ENCODE assay signal across 14 cellular contexts in genomic region chr16:68367440-68367839, GRCh38. TPM values are rescaled to one million over a fixed set of nuclear protein-coding genes. Genes with fewer than 3 reads are reported as not detected.
DNase-seq lines count a peak whose midpoint lies in the region; ATAC-seq and TF ChIP-seq lines count a peak whose summit lies in the region.
"Had no signal": no experiment of that assay in that cellular context is flagged by ENCODE, and none has a peak within 500 bp of the region (broad histone marks: within the 10 kb centered on the region; RNA-seq: fewer than 3 reads in every experiment).

No MANE protein-coding gene starts in this region.

- H3K4me3 ChIP-seq in WERI-Rb-1 (ENCODE audit: low read depth, low read length): no peak overlapping the region
- H3K4me3 ChIP-seq in A673 (ENCODE audit: low read depth, low read length, poor library complexity, severe bottlenecking): no peak overlapping the region

- peak overlapping the region; percentile 78 for H3K27ac Mint-ChIP-seq in nephron progenitor cell
- no peak overlapping the region for H3K27ac Mint-ChIP-seq in activated CD8-positive, alpha-beta T cell treated with anti-CD3 and anti-CD28 coated beads for 36 hours

- no peaks in the 10 kb centered on the region for H3K36me3 Mint-ChIP-seq in nephron progenitor cell (ENCODE audit: low read depth)
- H3K36me3 Mint-ChIP-seq in activated CD8-positive, alpha-beta T cell treated with anti-CD3 and anti-CD28 coated beads for 36 hours (ENCODE audit: low read depth): no peaks in the 10 kb centered on the region

- H3K4me1 ChIP-seq in A673 (ENCODE audit: insufficient read depth, low read length, poor library complexity, severe bottlenecking): peaks cover 9% of the 10 kb centered on the region

- TF ChIP-seq CTCF in WERI-Rb-1 (IDR thresholded peaks at IDR 0.05; ENCODE audit: low read depth, low read length) (no peak), nephron progenitor cell (IDR thresholded peaks at IDR 0.05) (no peak), A673 (conservative IDR thresholded peaks at IDR 0.05; ENCODE audit: low read depth, low read length) (no peak)
- no peak for TF ChIP-seq CTCF in activated CD8-positive, alpha-beta T cell treated with anti-CD3 and anti-CD28 coated beads for 36 hours (IDR thresholded peaks at IDR 0.05)

- DNase-seq in Right ventricle myocardium inferior (ENCODE audit: missing footprints) (peak; percentile 64), Right ventricle myocardium superior (no peak), WERI-Rb-1 (no peak), nephron progenitor cell (no peak), SW 1271 (lab: John Stamatoyannopoulos, UW) (no peak), cortex of kidney (lab: John Stamatoyannopoulos, UW) (no peak), A673 (ENCODE audit: low spot score) (no peak)
- DNase-seq in activated CD8-positive, alpha-beta T cell treated with anti-CD3 and anti-CD28 coated beads for 36 hours: no peak
- DNase-seq: NCI-H1436, NCI-H2029 treated with DMSO at 0.1 percent for 48 hours, NCI-H2171 treated with DMSO at 0.1 percent for 48 hours, NCI-H446 treated with DMSO at 0.1 percent for 48 hours had no signal

- peaks cover 76% of the 10 kb centered on the region for H3K4me1 Mint-ChIP-seq in nephron progenitor cell
- peaks cover 38% of the 10 kb centered on the region for H3K4me1 Mint-ChIP-seq in activated CD8-positive, alpha-beta T cell treated with anti-CD3 and anti-CD28 coated beads for 36 hours (ENCODE audit: low read depth)

- H3K27me3 ChIP-seq in WERI-Rb-1 (ENCODE audit: insufficient read depth, low read depth, severe bottlenecking) (no peaks in the 10 kb centered on the region), A673 (replicated peaks; ENCODE audit: insufficient read depth, low read depth, low read length, poor library complexity) (no peaks in the 10 kb centered on the region)

- BruUV-seq in A673 (replicated peaks; lab: Mats Ljungman, UMichigan): no TSS peak

- intact Hi-C loops in Right ventricle myocardium inferior (cut with DNase I) (no loop called here), Right ventricle myocardium superior (cut with DNase I) (no loop called here), A673 (cut with micrococcal nuclease; ENCODE audit: unreplicated experiment) (loop anchor here (10.0 kb wide), 1 partner anchor 147 kb away; no protein-coding TSS in a partner anchor)
- intact Hi-C loops in activated CD8-positive, alpha-beta T cell treated with anti-CD3 and anti-CD28 coated beads for 36 hours (cut with micrococcal nuclease): loop anchor here (10.0 kb wide), 1 partner anchor 137 kb away; no protein-coding TSS in a partner anchor

- no peak overlapping the region for H3K4me3 Mint-ChIP-seq in nephron progenitor cell
- H3K4me3 Mint-ChIP-seq in activated CD8-positive, alpha-beta T cell treated with anti-CD3 and anti-CD28 coated beads for 36 hours: no peak overlapping the region

- ATAC-seq in Right ventricle myocardium inferior (no peak), Right ventricle myocardium superior (ENCODE audit: poor library complexity) (no peak)
- ATAC-seq in activated CD8-positive, alpha-beta T cell treated with anti-CD3 and anti-CD28 coated beads for 36 hours: no peak
- ATAC-seq: PC-3 had no signal

- H3K27me3 Mint-ChIP-seq in nephron progenitor cell (ENCODE audit: low read depth, poor library complexity): peaks cover 11% of the 10 kb centered on the region
- H3K27me3 Mint-ChIP-seq in activated CD8-positive, alpha-beta T cell treated with anti-CD3 and anti-CD28 coated beads for 36 hours: peaks cover 22% of the 10 kb centered on the region

- CTCF ChIA-PET in activated CD8-positive, alpha-beta T cell treated with anti-CD3 and anti-CD28 coated beads for 36 hours (lab: Charles Lee): interaction anchor here (0.6 to 4.9 kb wide), 8 partner anchors 10 to 154 kb away, joined by 3 to 28 read pairs (median 4); partner anchors contain the start of gene SLC7A6
- CTCF ChIA-PET in A673 (lab: Charles Lee): interaction anchor here (0.7 kb wide), 1 partner anchor 60 kb away, joined by 3 read pairs; no protein-coding TSS in a partner anchor

- H3K9me3 Mint-ChIP-seq in nephron progenitor cell: no peaks in the 10 kb centered on the region
- no peaks in the 10 kb centered on the region for H3K9me3 Mint-ChIP-seq in activated CD8-positive, alpha-beta T cell treated with anti-CD3 and anti-CD28 coated beads for 36 hours

- H3K27ac ChIP-seq in WERI-Rb-1 (peak overlapping the region; percentile 28; the same call in 1 of the 2 replicates), A673 (ENCODE audit: low read depth, low read length, poor library complexity, severe bottlenecking) (no peak overlapping the region)
- H3K27ac ChIP-seq: RWPE1 had no signal

- POLR2A ChIA-PET in activated CD8-positive, alpha-beta T cell treated with anti-CD3 and anti-CD28 coated beads for 36 hours (lab: Charles Lee): interaction anchor here (0.5 kb wide), 1 partner anchor 12 kb away, joined by 3 read pairs; no protein-coding TSS in a partner anchor
- POLR2A ChIA-PET in A673 (lab: Charles Lee; ENCODE audit: low non-redundant PET): no interaction called here

- H3K9me3 ChIP-seq in WERI-Rb-1 (ENCODE audit: severe bottlenecking) (no peaks in the 10 kb centered on the region), A673 (ENCODE audit: low read depth, low read length, poor library complexity, severe bottlenecking) (no peaks in the 10 kb centered on the region)

- H3K36me3 ChIP-seq in WERI-Rb-1: peaks cover 3% of the 10 kb centered on the region; the same call in 1 of the 2 replicates
- no peaks in the 10 kb centered on the region for H3K36me3 ChIP-seq in A673 (ENCODE audit: insufficient read depth, low read length, poor library complexity, severe bottlenecking)

RNA-seq across cellular contexts. Expression of gene PRMT7, which starts 56.6 kb away (rescaled TPM):
- 28.9 TPM for total RNA-seq in Right ventricle myocardium inferior
- total RNA-seq in Right ventricle myocardium superior: 28.1 TPM
- 10 to 100 TPM; 67.4 to 78.4 TPM for total RNA-seq in activated CD8-positive, alpha-beta T cell treated with anti-CD3 and anti-CD28 coated beads for 36 hours
- 60.2 and 66.2 TPM in 2 replicates for total RNA-seq in A673 (2021)

RNA-seq across cellular contexts. Expression of gene SLC7A6OS, which starts 56.7 kb away (rescaled TPM):
- total RNA-seq in Right ventricle myocardium inferior (12.4 TPM), Right ventricle myocardium superior (11.2 TPM), A673 (2021) (24.5 and 25.3 TPM in 2 replicates)
- 10 to 100 TPM; 20.2 to 23.1 TPM for total RNA-seq in activated CD8-positive, alpha-beta T cell treated with anti-CD3 and anti-CD28 coated beads for 36 hours

Comparison
In these comparisons a context has a peak if more than half of its experiments do, and no peak if none do; other contexts are left out.
1. intact Hi-C loops: an anchor here in activated CD8-positive, alpha-beta T cell treated with anti-CD3 and anti-CD28 coated beads for 36 hours (10.0 kb wide) and A673 (10.0 kb wide); none called in Right ventricle myocardium inferior and Right ventricle myocardium superior.